ENCODE assay signal across 10 cellular contexts in the genomic region with DNA sequence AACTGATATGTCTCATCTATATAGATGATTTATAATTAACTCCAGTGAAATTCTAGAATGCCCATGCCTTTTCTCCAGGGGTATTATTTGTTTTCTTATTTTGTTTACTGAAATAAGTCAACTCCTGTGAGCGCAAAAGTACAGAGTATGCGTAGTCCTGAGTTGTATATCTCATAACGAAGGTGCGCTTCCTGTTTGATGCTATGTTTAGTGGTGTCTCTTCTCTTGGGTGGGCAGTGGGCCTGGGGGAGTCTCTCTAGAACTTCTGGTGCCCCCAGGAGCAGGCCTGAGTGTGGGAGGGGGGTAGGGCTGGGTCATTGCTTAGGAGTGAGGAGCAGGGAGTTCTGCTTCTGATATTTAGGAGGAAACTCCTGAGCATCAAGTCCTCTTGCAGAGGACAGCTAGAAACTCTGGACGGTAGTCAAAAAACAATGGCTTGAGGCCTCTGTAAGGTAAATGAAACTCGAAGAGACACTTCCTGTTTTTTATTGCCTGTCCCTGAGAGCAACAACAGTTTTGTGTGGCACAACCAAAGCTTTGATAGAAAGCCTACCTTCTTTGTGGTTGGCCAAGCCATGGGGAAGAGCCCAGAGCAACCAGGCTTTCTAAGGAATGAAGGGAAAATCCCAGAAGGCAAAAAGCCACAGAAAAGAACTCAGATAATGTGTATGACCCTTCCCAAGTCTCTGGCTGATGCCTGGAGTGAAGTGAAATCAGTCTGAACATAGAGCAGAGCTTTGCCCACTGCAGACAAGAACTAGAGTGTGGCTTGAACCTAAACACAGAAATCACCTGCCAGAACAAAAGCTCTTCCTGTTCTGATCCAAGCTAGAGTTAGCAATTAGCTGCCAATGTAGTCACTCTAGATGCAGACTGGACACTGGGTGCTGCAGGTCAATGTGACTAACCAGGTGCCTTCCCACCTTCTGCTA. TPM values are rescaled to one million over a fixed set of nuclear protein-coding genes. Genes with fewer than 3 reads are reported as not detected.
A peak's percentile ranks its signal among the peaks of the same experiment; 100 is the strongest.
DNase-seq lines count a peak whose midpoint lies in the region; ATAC-seq and TF ChIP-seq lines count a peak whose summit lies in the region.
"Had no signal": no experiment of that assay in that cellular context is flagged by ENCODE, and none has a peak within 500 bp of the region (broad histone marks: within the 10 kb centered on the region; RNA-seq: fewer than 3 reads in every experiment).

No MANE protein-coding gene starts in this region.

- intact Hi-C loops in activated naive CD4-positive, alpha-beta T cell treated with anti-CD3 and anti-CD28 coated beads for 36 hours (cut with micrococcal nuclease), result loop anchor here (1.0 to 5.0 kb wide), 6 partner anchors 9 to 284 kb away; a partner anchor contains a TSS
- intact Hi-C loops in OCI-LY7 (cut with micrococcal nuclease; ENCODE audit: unreplicated experiment), result loop anchor here (5.0 kb wide), 2 partner anchors 91 to 111 kb away; a partner anchor contains a TSS
- intact Hi-C loops in spleen (cut with DNase I; ENCODE audit: low total_unique reads), result no loop called here

- peak overlapping the region; percentile 40 for H3K4me3 ChIP-seq in OCI-LY7 (ENCODE audit: low read depth, low read length, poor library complexity, severe bottlenecking)
- H3K4me3 ChIP-seq in spleen, result peak overlapping the region in 2 of 8 donors; percentile 9 to 21

- WGBS in spleen, 5 donors, result 42 to 59% (median 55%) methylated on average over 6 of the region's 6 CpGs

- POLR2A ChIA-PET in OCI-LY7 (lab: Charles Lee), result interaction anchor here (0.7 to 3.0 kb wide), 8 partner anchors 9 to 152 kb away, joined by 3 to 14 read pairs (median 4); a partner anchor contains a TSS

- ATAC-seq in HG02885 (IDR thresholded peaks at IDR 0.05; ENCODE audit: poor library complexity, unreplicated experiment) (peak; percentile 51), GM18505 (IDR thresholded peaks at IDR 0.05; ENCODE audit: unreplicated experiment) (no peak)
- ATAC-seq: Panc1 had no signal

- H3K9me3 ChIP-seq in OCI-LY7 (ENCODE audit: low read length) (peaks cover 11% of the 10 kb centered on the region; the same call in 1 of the 2 replicates), spleen (peaks cover 0 to 10% (median 2%) of the 10 kb centered on the region in 8 donors)

- CTCF ChIA-PET in activated naive CD4-positive, alpha-beta T cell treated with anti-CD3 and anti-CD28 coated beads for 36 hours (lab: Charles Lee), result interaction anchor here (0.7 to 1.6 kb wide), 4 partner anchors 11 to 118 kb away, joined by 3 to 4 read pairs (median 4); a partner anchor contains a TSS
- CTCF ChIA-PET in OCI-LY7 (lab: Charles Lee; ENCODE audit: unreplicated experiment), result no interaction called here

- H3K4me1 ChIP-seq in OCI-LY7 (ENCODE audit: insufficient read depth, low read length, poor library complexity, severe bottlenecking), result peaks cover 25% of the 10 kb centered on the region
- H3K4me1 ChIP-seq in spleen, result peaks cover 20 to 47% (median 29%) of the 10 kb centered on the region in 6 donors

- peaks cover 12% of the 10 kb centered on the region for H3K36me3 Mint-ChIP-seq in activated naive CD4-positive, alpha-beta T cell treated with anti-CD3 and anti-CD28 coated beads for 36 hours (ENCODE audit: low read depth)

- no peak for DNase-seq in activated naive CD4-positive, alpha-beta T cell treated with anti-CD3 and anti-CD28 coated beads for 36 hours
- DNase-seq in activated naive CD4-positive, alpha-beta T cell treated with anti-CD3 and anti-CD28 coated beads, Interleukin-2, amount 50 U/mL, for 16 hours, result no peak
- peak; percentile 74 for DNase-seq in OCI-LY7 (ENCODE audit: low spot score)
- DNase-seq in spleen, result peak; percentile 72
- no peak for DNase-seq in stimulated activated CD4-positive, alpha-beta T cell treated with anti-CD3 and anti-CD28 coated beads, Interleukin-4, amount 100 ng/mL, for 24 hours
- DNase-seq in stimulated activated CD4-positive, alpha-beta T cell treated with anti-CD3 and anti-CD28 coated beads, Interleukin-15, amount 100 ng/mL, for 24 hours, result no peak
- DNase-seq: HFFc6 had no signal

- H3K9me3 Mint-ChIP-seq in activated naive CD4-positive, alpha-beta T cell treated with anti-CD3 and anti-CD28 coated beads for 36 hours, result no peaks in the 10 kb centered on the region

- H3K27ac ChIP-seq in OCI-LY7 (ENCODE audit: low read depth, low read length, poor library complexity, severe bottlenecking) (peak overlapping the region; percentile 76), spleen (peak overlapping the region; percentile 49 to 89 (median 77))

- no TSS peak for BruUV-seq in OCI-LY7 (replicated peaks; lab: Mats Ljungman, UMichigan)

- H3K27me3 Mint-ChIP-seq in activated naive CD4-positive, alpha-beta T cell treated with anti-CD3 and anti-CD28 coated beads for 36 hours (ENCODE audit: low read depth), result no peaks in the 10 kb centered on the region

- H3K27me3 ChIP-seq in spleen (replicated peaks in 1 of 7), result no peaks in the 10 kb centered on the region

- H3K36me3 ChIP-seq in OCI-LY7 (ENCODE audit: insufficient read depth, low read length), result no peaks in the 10 kb centered on the region; the same call in 1 of the 2 replicates
- peaks cover 0 to 20% (median 1%) of the 10 kb centered on the region in 6 donors for H3K36me3 ChIP-seq in spleen

- H3K27ac Mint-ChIP-seq in activated naive CD4-positive, alpha-beta T cell treated with anti-CD3 and anti-CD28 coated beads for 36 hours, result peak overlapping the region; percentile 93
- H3K27ac Mint-ChIP-seq: HFFc6 had no signal

- peak overlapping the region; percentile 90 for H2AFZ ChIP-seq in OCI-LY7 (ENCODE audit: low read length)

- H3K4me3 Mint-ChIP-seq in activated naive CD4-positive, alpha-beta T cell treated with anti-CD3 and anti-CD28 coated beads for 36 hours, result peak overlapping the region; percentile 55
- H3K4me3 Mint-ChIP-seq: HFFc6 had no signal

- no peak for TF ChIP-seq POLR2A in spleen (IDR thresholded peaks at IDR 0.05)
- no peak for TF ChIP-seq POLR2A in GM18505 (IDR thresholded peaks at IDR 0.05; ENCODE audit: borderline replicate concordance, extremely low read depth, insufficient read depth, insufficient read length)

- H3K9me2 ChIP-seq in OCI-LY7 (ENCODE audit: insufficient read depth, low read length), result no peaks in the 10 kb centered on the region

- H3K4me1 Mint-ChIP-seq in activated naive CD4-positive, alpha-beta T cell treated with anti-CD3 and anti-CD28 coated beads for 36 hours (ENCODE audit: low read depth), result peaks cover 51% of the 10 kb centered on the region

- no peaks in the 10 kb centered on the region for H3K79me2 ChIP-seq in OCI-LY7 (ENCODE audit: insufficient read depth, low read depth, low read length)

- no peak for TF ChIP-seq CTCF in OCI-LY7 (conservative IDR thresholded peaks at IDR 0.05; ENCODE audit: low read length)
- no peak for TF ChIP-seq CTCF in spleen (IDR thresholded peaks at IDR 0.05 in 8 of 11, conservative IDR thresholded peaks at IDR 0.05 in 3 of 11)

- H4K20me1 ChIP-seq in OCI-LY7 (ENCODE audit: insufficient read depth, low read length), result no peaks in the 10 kb centered on the region

- H3K4me2 ChIP-seq in OCI-LY7 (ENCODE audit: low read length), result peak overlapping the region; percentile 69

RNA-seq across cellular contexts. Expression of a gene that starts 8.5 kb away (rescaled TPM):
- 10 to 100 TPM; 41.8 to 44.7 TPM for total RNA-seq in activated naive CD4-positive, alpha-beta T cell treated with anti-CD3 and anti-CD28 coated beads for 36 hours
- 7.5 and 10.4 TPM in 2 replicates for total RNA-seq in OCI-LY7 (2014; rRNA removed; shearing (Covaris generic))
- total RNA-seq in OCI-LY7 (2022) (17.0 and 19.3 TPM in 2 replicates), spleen (10 to 100 TPM; 50.3 to 85.7 (median 67.5) TPM)
- 10 to 100 TPM; 32.0 to 35.1 (median 32.6) TPM for polyA plus RNA-seq in spleen

Comparison
In these comparisons a context has a peak if more than half of its experiments do, and no peak if none do; other contexts are left out.
1. DNase-seq: peak in OCI-LY7 (single experiment) and spleen (single experiment); none in activated naive CD4-positive, alpha-beta T cell treated with anti-CD3 and anti-CD28 coated beads for 36 hours (single experiment), activated naive CD4-positive, alpha-beta T cell treated with anti-CD3 and anti-CD28 coated beads, Interleukin-2, amount 50 U/mL, for 16 hours (single experiment), stimulated activated CD4-positive, alpha-beta T cell treated with anti-CD3 and anti-CD28 coated beads, Interleukin-4, amount 100 ng/mL, for 24 hours (single experiment) and stimulated activated CD4-positive, alpha-beta T cell treated with anti-CD3 and anti-CD28 coated beads, Interleukin-15, amount 100 ng/mL, for 24 hours (single experiment).